35 cellular contexts compared by ENCODE assay signal in the genomic region with DNA sequence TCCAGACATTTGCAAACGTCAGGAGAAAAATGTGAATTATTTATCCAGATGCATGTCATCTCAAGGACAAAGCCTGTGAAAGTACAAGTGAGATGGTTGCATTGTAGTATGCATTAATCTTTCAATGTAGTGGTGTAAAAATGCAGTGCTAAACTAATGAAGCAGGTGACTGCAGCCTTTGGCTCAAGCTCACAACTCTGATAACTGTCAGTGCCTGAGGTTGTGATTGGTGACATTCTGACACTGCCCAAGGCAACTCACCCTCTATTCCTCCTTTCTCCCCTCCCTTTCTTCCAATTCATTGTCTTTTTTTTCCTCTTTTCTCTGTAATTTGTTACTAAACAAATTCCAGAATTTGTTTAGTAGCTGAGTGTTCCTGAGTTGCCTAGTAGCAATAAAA.
"Had no signal": no experiment of that assay in that cellular context is flagged by ENCODE, and none has a peak within 500 bp of the region (broad histone marks: within the 10 kb centered on the region; RNA-seq: fewer than 3 reads in every experiment).

No MANE protein-coding gene starts in this region.

- H3K9me3 ChIP-seq: adrenal gland, body of pancreas, breast epithelium had no signal

- H3K27me3 Mint-ChIP-seq: activated B cell treated with CpG ODN at 0.5 μM for 24 hours; activated CD4-positive, alpha-beta memory T cell treated with anti-CD3 and anti-CD28 coated beads for 36 hours; activated CD8-positive, alpha-beta T cell treated with anti-CD3 and anti-CD28 coated beads for 36 hours; activated naive CD8-positive, alpha-beta T cell treated with anti-CD3 and anti-CD28 coated beads for 36 hours; activated T-helper 17 cell treated with anti-CD3 and anti-CD28 coated beads, Interleukin-2, amount 50 U/mL, for 72 hours had no signal

- H3K4me1 Mint-ChIP-seq: activated B cell treated with CpG ODN at 0.5 μM for 24 hours; activated naive CD8-positive, alpha-beta T cell treated with anti-CD3 and anti-CD28 coated beads for 36 hours; activated T-helper 17 cell treated with anti-CD3 and anti-CD28 coated beads, Interleukin-2, amount 50 U/mL, for 72 hours had no signal

- H3K9me3 Mint-ChIP-seq: activated B cell treated with CpG ODN at 0.5 μM for 24 hours; activated CD4-positive, alpha-beta memory T cell treated with anti-CD3 and anti-CD28 coated beads for 36 hours; activated CD8-positive, alpha-beta T cell treated with anti-CD3 and anti-CD28 coated beads for 36 hours; activated naive CD4-positive, alpha-beta T cell treated with anti-CD3 and anti-CD28 coated beads for 36 hours; activated naive CD4-positive, alpha-beta T cell treated with anti-CD3 and anti-CD28 coated beads, Interleukin-2, amount 50 U/mL, for 72 hours; activated naive CD8-positive, alpha-beta T cell treated with anti-CD3 and anti-CD28 coated beads for 36 hours; activated T-cell treated with anti-CD3 and anti-CD28 coated beads, Interleukin-2, amount 50 U/mL, for 4 hours; activated T-cell treated with anti-CD3 and anti-CD28 coated beads, Interleukin-2, amount 50 U/mL, for 72 hours; activated T-helper 1 cell treated with anti-CD3 and anti-CD28 coated beads, Interleukin-12 subunit alpha, Interleukin-12 subunit beta, Interleukin-2, Interleukin-4 antibody, amounts not matched to agents 30 ng/mL and 10 ng/mL and 1 ng/mL, durations not matched to agents 14 hours and 24 hours and 36 hours; activated T-helper 17 cell treated with anti-CD3 and anti-CD28 coated beads, Interleukin-2, amount 50 U/mL, for 72 hours; T-helper 1 cell treated with Interleukin-12 subunit alpha and Interleukin-12 subunit beta and Interleukin-4 antibody, amounts not matched to agents 30 μg/mL and 1 μg/mL, for 36 hours; T-helper 2 cell treated with Interferon-gamma antibody and Interleukin-4, amounts not matched to agents 5 μg/mL and 100 μg/mL, for 36 hours had no signal

- ATAC-seq: activated CD8-positive, alpha-beta T cell treated with anti-CD3 and anti-CD28 coated beads for 36 hours; activated naive CD4-positive, alpha-beta T cell treated with anti-CD3 and anti-CD28 coated beads, Interleukin-2, amount 50 U/mL, for 72 hours; activated T-cell treated with anti-CD3 and anti-CD28 coated beads, Interleukin-2, amount 50 U/mL, for 4 hours; activated T-cell treated with anti-CD3 and anti-CD28 coated beads, Interleukin-2, amount 50 U/mL, for 72 hours; activated T-helper 17 cell treated with anti-CD3 and anti-CD28 coated beads, Interleukin-2, amount 50 U/mL, for 72 hours; body of pancreas had no signal

- H3K4me3 Mint-ChIP-seq: activated B cell treated with CpG ODN at 0.5 μM for 24 hours; activated CD4-positive, alpha-beta memory T cell treated with anti-CD3 and anti-CD28 coated beads for 36 hours; activated CD8-positive, alpha-beta T cell treated with anti-CD3 and anti-CD28 coated beads for 36 hours; activated naive CD4-positive, alpha-beta T cell treated with anti-CD3 and anti-CD28 coated beads for 36 hours; activated naive CD8-positive, alpha-beta T cell treated with anti-CD3 and anti-CD28 coated beads for 36 hours; activated T-cell treated with anti-CD3 and anti-CD28 coated beads, Interleukin-2, amount 50 U/mL, for 4 hours; activated T-cell treated with anti-CD3 and anti-CD28 coated beads, Interleukin-2, amount 50 U/mL, for 72 hours; activated T-helper 1 cell treated with anti-CD3 and anti-CD28 coated beads, Interleukin-12 subunit alpha, Interleukin-12 subunit beta, Interleukin-2, Interleukin-4 antibody, amounts not matched to agents 30 ng/mL and 10 ng/mL and 1 ng/mL, durations not matched to agents 14 hours and 24 hours and 36 hours; activated T-helper 17 cell treated with anti-CD3 and anti-CD28 coated beads, Interleukin-2, amount 50 U/mL, for 72 hours; T-helper 1 cell treated with Interleukin-12 subunit alpha and Interleukin-12 subunit beta and Interleukin-4 antibody, amounts not matched to agents 30 μg/mL and 1 μg/mL, for 36 hours; T-helper 2 cell treated with Interferon-gamma antibody and Interleukin-4, amounts not matched to agents 5 μg/mL and 100 μg/mL, for 36 hours had no signal

- H3K27ac Mint-ChIP-seq: activated B cell treated with CpG ODN at 0.5 μM for 24 hours; activated CD4-positive, alpha-beta memory T cell treated with anti-CD3 and anti-CD28 coated beads for 36 hours; activated CD8-positive, alpha-beta T cell treated with anti-CD3 and anti-CD28 coated beads for 36 hours; activated naive CD4-positive, alpha-beta T cell treated with anti-CD3 and anti-CD28 coated beads for 36 hours; activated naive CD4-positive, alpha-beta T cell treated with anti-CD3 and anti-CD28 coated beads, Interleukin-2, amount 50 U/mL, for 72 hours; activated naive CD8-positive, alpha-beta T cell treated with anti-CD3 and anti-CD28 coated beads for 36 hours; activated T-cell treated with anti-CD3 and anti-CD28 coated beads, Interleukin-2, amount 50 U/mL, for 72 hours; activated T-helper 1 cell treated with anti-CD3 and anti-CD28 coated beads, Interleukin-12 subunit alpha, Interleukin-12 subunit beta, Interleukin-2, Interleukin-4 antibody, amounts not matched to agents 30 ng/mL and 10 ng/mL and 1 ng/mL, durations not matched to agents 14 hours and 24 hours and 36 hours; activated T-helper 17 cell treated with anti-CD3 and anti-CD28 coated beads, Interleukin-2, amount 50 U/mL, for 72 hours; T-helper 1 cell treated with Interleukin-12 subunit alpha and Interleukin-12 subunit beta and Interleukin-4 antibody, amounts not matched to agents 30 μg/mL and 1 μg/mL, for 36 hours; T-helper 2 cell treated with Interferon-gamma antibody and Interleukin-4, amounts not matched to agents 5 μg/mL and 100 μg/mL, for 36 hours had no signal

- DNase-seq: activated B cell treated with CpG ODN at 0.5 μM for 24 hours; activated CD4-positive, alpha-beta memory T cell treated with anti-CD3 and anti-CD28 coated beads for 36 hours; activated CD4-positive, alpha-beta T cell treated with anti-CD3 and anti-CD28 coated beads for 48 hours; activated CD4-positive, alpha-beta T cell treated with anti-CD3 and anti-CD28 coated beads, Interleukin-2, amount 50 U/mL, for 1 hour; activated CD4-positive, alpha-beta T cell treated with anti-CD3 and anti-CD28 coated beads, Interleukin-2, amount 50 U/mL, for 4 hours; activated CD4-positive, CD25-positive, alpha-beta regulatory T cell treated with anti-CD3 and anti-CD28 coated beads, Interleukin-2, amount 50 U/mL, for 72 hours; activated CD8-positive, alpha-beta memory T cell treated with anti-CD3 and anti-CD28 coated beads, Interleukin-2, amount 50 U/mL, for 4 hours; activated CD8-positive, alpha-beta T cell treated with anti-CD3 and anti-CD28 coated beads for 36 hours; activated effector memory CD4-positive, alpha-beta T cell treated with anti-CD3 and anti-CD28 coated beads, Interleukin-2, amount 50 U/mL, for 16 hours; activated gamma-delta T cell treated with Interleukin-2 at 50 U/mL for 16 hours; activated naive CD4-positive, alpha-beta T cell; activated naive CD4-positive, alpha-beta T cell treated with anti-CD3 and anti-CD28 coated beads for 36 hours; activated naive CD4-positive, alpha-beta T cell treated with anti-CD3 and anti-CD28 coated beads, Interleukin-2, amount 50 U/mL, for 16 hours; activated naive CD8-positive, alpha-beta T cell treated with anti-CD3 and anti-CD28 coated beads for 36 hours; activated T-cell treated with anti-CD3 and anti-CD28 coated beads for 4 hours; activated T-cell treated with anti-CD3 and anti-CD28 coated beads, Interleukin-2, amount 50 U/mL, for 1 hour; activated T-cell treated with anti-CD3 and anti-CD28 coated beads, Interleukin-2, amount 50 U/mL, for 4 hours; activated T-cell treated with anti-CD3 and anti-CD28 coated beads, Interleukin-2, amount 50 U/mL, for 72 hours; adrenal gland; amniotic stem cell; aorta; body of pancreas; brain microvascular endothelial cell; central memory CD4-positive, alpha-beta T cell; T-helper 1 cell; T-helper 2 cell; T-helper 9 cell had no signal

- H3K36me3 ChIP-seq: brain microvascular endothelial cell, breast epithelium, cardiac muscle cell had no signal

- H3K27me3 ChIP-seq: adrenal gland, body of pancreas, brain microvascular endothelial cell, breast epithelium, cardiac muscle cell had no signal

- H3K27ac ChIP-seq: adrenal gland, body of pancreas, brain microvascular endothelial cell, breast epithelium, cardiac muscle cell, VCaP had no signal

- H3K4me1 ChIP-seq: adrenal gland, body of pancreas, breast epithelium had no signal

- H3K4me3 ChIP-seq: adrenal gland, body of pancreas, breast epithelium, cardiac muscle cell had no signal
